Comparison of ENCODE assay signal across 9 cellular contexts in the genomic region with DNA sequence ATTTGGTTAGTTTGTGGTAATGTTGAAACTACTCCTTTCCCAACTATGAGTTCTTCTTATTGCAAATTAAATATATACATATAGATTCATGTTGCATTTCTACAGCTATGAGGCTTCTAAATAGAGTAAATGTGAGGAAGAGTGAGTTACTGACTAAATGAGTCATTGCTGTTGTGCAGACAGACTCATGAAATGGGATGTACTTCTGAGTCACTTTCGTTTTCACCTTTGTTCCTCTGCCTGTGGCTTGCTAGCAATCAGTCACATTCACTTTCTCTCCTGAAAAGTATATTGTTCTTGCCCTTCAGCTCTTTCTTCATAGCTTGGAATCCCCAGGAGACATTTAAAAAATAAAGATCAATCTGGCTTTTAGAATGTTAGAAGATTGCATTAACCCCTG.
DNase-seq lines count a peak whose midpoint lies in the region; ATAC-seq, FAIRE-seq and TF ChIP-seq lines count a peak whose summit lies in the region.
"Had no signal": no experiment of that assay in that cellular context is flagged by ENCODE, and none has a peak within 500 bp of the region (broad histone marks: within the 10 kb centered on the region; RNA-seq: fewer than 3 reads in every experiment).

No MANE protein-coding gene starts in this region.

- TF ChIP-seq POLR2A in A549 (IDR thresholded peaks at IDR 0.05; ENCODE audit: low read length), result no peak

- H3K4me1 ChIP-seq in A549 (peaks cover 36% of the 10 kb centered on the region), left ventricle myocardium inferior (no peaks in the 10 kb centered on the region), kidney (ENCODE audit: control insufficient read depth in 1 of 2, insufficient read depth in 1 of 2, low read depth in 1 of 2, low read length in 2 of 2) (no peaks in the 10 kb centered on the region)
- H3K4me1 ChIP-seq: parathyroid adenoma had no signal

- FAIRE-seq in A549 (lab: Jason Lieb, UNC) (peak; percentile 93), kidney (lab: Jason Lieb, UNC) (no peak)

- CTCF ChIA-PET in A549 (lab: Yijun Ruan, JAX), result no interaction called here

- H3K36me3 ChIP-seq in left ventricle myocardium inferior, result no peaks in the 10 kb centered on the region
- H3K36me3 ChIP-seq in kidney (ENCODE audit: control insufficient read depth in 1 of 2, insufficient read depth in 2 of 2, low read length in 2 of 2), result no peaks in the 10 kb centered on the region

- H3K27me3 ChIP-seq in left ventricle myocardium inferior (ENCODE audit: low read depth), result no peaks in the 10 kb centered on the region

- TF ChIP-seq CTCF in A549 (IDR thresholded peaks at IDR 0.05), result no peak
- TF ChIP-seq CTCF in left ventricle myocardium inferior (IDR thresholded peaks at IDR 0.05; ENCODE audit: borderline replicate concordance), result no peak
- TF ChIP-seq CTCF in kidney (IDR thresholded peaks at IDR 0.05; ENCODE audit: borderline replicate concordance, extremely low read depth, insufficient read depth), result no peak

- no peaks in the 10 kb centered on the region for H3K9me3 ChIP-seq in A549
- no peaks in the 10 kb centered on the region for H3K9me3 ChIP-seq in left ventricle myocardium inferior (replicated peaks)
- no peaks in the 10 kb centered on the region for H3K9me3 ChIP-seq in kidney (ENCODE audit: control insufficient read depth in 1 of 2, low read length in 2 of 2)

- peak in 1 of 2 experiments; percentile 13; a peak in 1 of 5 replicates for TF ChIP-seq RAD21 in A549 (conservative IDR thresholded peaks at IDR 0.05 in 1 of 2, IDR thresholded peaks at IDR 0.05 in 1 of 2)

- POLR2A ChIA-PET in A549 (lab: Yijun Ruan, JAX), result interaction anchor here (0.6 kb wide), 1 partner anchor 1267 kb away, joined by 5 read pairs; no protein-coding TSS in a partner anchor

- no peak for TF ChIP-seq EP300 in A549 (IDR thresholded peaks at IDR 0.05)

- DNase-seq in A549 (ENCODE audit: low read depth in 1 of 2, low spot score in 1 of 2), result peak; percentile 38 to 64
- DNase-seq in NOMO-1 treated with dmso at 0.1 percent for 144 hours (lab: John Stamatoyannopoulos, UW; ENCODE audit: unreplicated experiment), result peak; percentile 59
- DNase-seq in kidney glomerular epithelial cell (lab: John Stamatoyannopoulos, UW), result peak; percentile 85
- DNase-seq in left ventricle myocardium inferior, result no peak
- DNase-seq in kidney, result no peak
- DNase-seq in HK-2 (ENCODE audit: unreplicated experiment), result no peak

- H3K9ac ChIP-seq in kidney (ENCODE audit: low read length in 2 of 2), result no peak overlapping the region
- H3K9ac ChIP-seq: parathyroid adenoma had no signal

- intact Hi-C loops in left ventricle myocardium inferior (cut with micrococcal nuclease), result no loop called here
- intact Hi-C loops in kidney (cut with DNase I), result no loop called here

- peak overlapping the region; percentile 72 to 86 for H3K27ac ChIP-seq in A549
- no peak overlapping the region for H3K27ac ChIP-seq in left ventricle myocardium inferior (replicated peaks)
- H3K27ac ChIP-seq in kidney (ENCODE audit: low read depth in 2 of 2, low read length in 2 of 2), result no peak overlapping the region
- H3K27ac ChIP-seq: parathyroid adenoma had no signal

- H3K4me3 ChIP-seq in A549 (peak overlapping the region; percentile 11; the same call in 1 of the 3 replicates), left ventricle myocardium inferior (no peak overlapping the region), kidney (ENCODE audit: low read length in 2 of 2) (no peak overlapping the region)

- ATAC-seq in A549 (peak; percentile 91 to 97), GM18873 (IDR thresholded peaks at IDR 0.05; ENCODE audit: low FRiP score, unreplicated experiment) (peak; percentile 97), HG03045 (IDR thresholded peaks at IDR 0.05; ENCODE audit: unreplicated experiment) (peak; percentile 99)

- H3K4me2 ChIP-seq in A549, result peak overlapping the region; percentile 77

- 0% methylated on average over 1 of the region's 1 CpG for WGBS in A549 (ENCODE audit: missing lambda C conversion rate)

TF ChIP-seq in A549, 52 proteins besides CTCF, POLR2A, EP300 and RAD21:
- TF ChIP-seq CBX8 (IDR thresholded peaks at IDR 0.05), result no peak
- TF ChIP-seq FOSL2 (IDR thresholded peaks at IDR 0.05), result peak; percentile 79
- peak; percentile 85 for TF ChIP-seq FOSL2 (CRISPR knock-in tag; IDR thresholded peaks at IDR 0.05)
- peak; percentile 20; the same call in 1 of the 2 replicates for TF ChIP-seq GATA3 (IDR thresholded peaks at IDR 0.05; ENCODE audit: borderline replicate concordance)
- no peak for TF ChIP-seq RNF2 (IDR thresholded peaks at IDR 0.05; ENCODE audit: borderline replicate concordance, low read depth)
- no peak for TF ChIP-seq HOXB13 (CRISPR knock-in tag; IDR thresholded peaks at IDR 0.05; ENCODE audit: low read depth)
- TF ChIP-seq JUNB (IDR thresholded peaks at IDR 0.05), result peak; percentile 70
- peak; percentile 34 to 38; a peak in 2 of 5 replicates for TF ChIP-seq JUN (IDR thresholded peaks at IDR 0.05)
- TF ChIP-seq KDM5A (IDR thresholded peaks at IDR 0.05), result no peak
- no peak for TF ChIP-seq RFX5 (IDR thresholded peaks at IDR 0.05)

Comparison
In these comparisons a context has a peak if more than half of its experiments do, and no peak if none do; other contexts are left out.
1. DNase-seq: peak in A549 (2 of 2), NOMO-1 treated with dmso at 0.1 percent for 144 hours (single experiment) and kidney glomerular epithelial cell (single experiment); none in left ventricle myocardium inferior (single experiment), kidney (single experiment) and HK-2 (single experiment).
2. H3K27ac ChIP-seq: peak in A549 (2 of 2); none in left ventricle myocardium inferior (single experiment) and kidney (0 of 2).
3. Peak in every context shown above with its lines, with median percentiles within 50 percentile points of each other: ATAC-seq.